Comparison of ENCODE assay signal across 15 cellular contexts in genomic region chr17:21033350-21033749, GRCh38. TPM values are rescaled to one million over a fixed set of nuclear protein-coding genes. Genes with fewer than 3 reads are reported as not detected.
DNase-seq lines count a peak whose midpoint lies in the region; ATAC-seq, FAIRE-seq and TF ChIP-seq lines count a peak whose summit lies in the region.
"Had no signal": no experiment of that assay in that cellular context is flagged by ENCODE, and none has a peak within 500 bp of the region (broad histone marks: within the 10 kb centered on the region; RNA-seq: fewer than 3 reads in every experiment).

No MANE protein-coding gene starts in this region.

- peaks cover 51% of the 10 kb centered on the region for H3K36me3 Mint-ChIP-seq in activated naive CD8-positive, alpha-beta T cell treated with anti-CD3 and anti-CD28 coated beads, Interleukin-2, amount 50 U/mL, for 24 hours (ENCODE audit: low read depth)
- peaks cover 7% of the 10 kb centered on the region for H3K36me3 Mint-ChIP-seq in mesothelial cell of epicardium

- peak overlapping the region; percentile 80 for H3K4me3 Mint-ChIP-seq in activated naive CD8-positive, alpha-beta T cell treated with anti-CD3 and anti-CD28 coated beads, Interleukin-2, amount 50 U/mL, for 24 hours
- H3K4me3 Mint-ChIP-seq in mesothelial cell of epicardium = no peak overlapping the region

- peak overlapping the region; percentile 87 for H3K27ac Mint-ChIP-seq in activated naive CD8-positive, alpha-beta T cell treated with anti-CD3 and anti-CD28 coated beads, Interleukin-2, amount 50 U/mL, for 24 hours
- peak overlapping the region; percentile 62 for H3K27ac Mint-ChIP-seq in mesothelial cell of epicardium

- no peaks in the 10 kb centered on the region for H3K27me3 Mint-ChIP-seq in activated naive CD8-positive, alpha-beta T cell treated with anti-CD3 and anti-CD28 coated beads, Interleukin-2, amount 50 U/mL, for 24 hours
- H3K27me3 Mint-ChIP-seq in mesothelial cell of epicardium (ENCODE audit: low read depth) = no peaks in the 10 kb centered on the region

- H3K36me3 ChIP-seq in ACC112 (ENCODE audit: insufficient read depth, low read length) (peaks cover 10% of the 10 kb centered on the region; the same call in 1 of the 2 replicates), H7 (replicated peaks; ENCODE audit: control insufficient read depth, insufficient read depth, low read length) (peaks cover 4% of the 10 kb centered on the region)

- TF ChIP-seq CTCF in mesothelial cell of epicardium (IDR thresholded peaks at IDR 0.05; ENCODE audit: unreplicated experiment) = no peak

- FAIRE-seq in RCC 7860 (lab: Jason Lieb, UNC) = no peak

- peaks cover 84% of the 10 kb centered on the region for H3K4me1 ChIP-seq in ACC112 (ENCODE audit: control insufficient read depth, insufficient read depth, low read length, unreplicated experiment)

- H2AFZ ChIP-seq in ACC112 (ENCODE audit: low read length, unreplicated experiment) = no peak overlapping the region

- peak; percentile 47 for ATAC-seq in activated naive CD8-positive, alpha-beta T cell treated with anti-CD3 and anti-CD28 coated beads, Interleukin-2, amount 50 U/mL, for 24 hours
- no peak for ATAC-seq in GM18870 (IDR thresholded peaks at IDR 0.05; ENCODE audit: unreplicated experiment)

- H3K27ac ChIP-seq in ACC112 (ENCODE audit: low read depth, low read length) = peak overlapping the region; percentile 31
- H3K27ac ChIP-seq: HL-60 had no signal

- peaks cover 98% of the 10 kb centered on the region for H3K79me2 ChIP-seq in ACC112 (ENCODE audit: control insufficient read depth, insufficient read depth, low read length, unreplicated experiment)

- no peaks in the 10 kb centered on the region for H3K9me3 Mint-ChIP-seq in activated naive CD8-positive, alpha-beta T cell treated with anti-CD3 and anti-CD28 coated beads, Interleukin-2, amount 50 U/mL, for 24 hours
- no peaks in the 10 kb centered on the region for H3K9me3 Mint-ChIP-seq in mesothelial cell of epicardium

- DNase-seq in H7 (peak; percentile 5), mesothelial cell of epicardium (ENCODE audit: low spot score in 2 of 2, unreplicated experiment in 2 of 2) (no peak), islet precursor cell (no peak), RCC 7860 (ENCODE audit: low spot score) (no peak), cerebellar cortex (ENCODE audit: low spot score) (no peak)
- no peak for DNase-seq in activated naive CD8-positive, alpha-beta T cell treated with anti-CD3 and anti-CD28 coated beads, Interleukin-2, amount 50 U/mL, for 24 hours
- DNase-seq: activated effector memory CD4-positive, alpha-beta T cell treated with Interleukin-2 at 50 U/mL for 16 hours; C1 segment of cervical spinal cord; effector CD4-positive, alpha-beta T cell; hippocampal formation; NCI-H1417; stimulated activated CD4-positive, alpha-beta T cell treated with anti-CD3 and anti-CD28 coated beads, Interleukin-12 subunit alpha, Interleukin-12 subunit beta, amount 100 ng/mL, for 4 hours had no signal

- peaks cover 94% of the 10 kb centered on the region for H3K4me1 Mint-ChIP-seq in activated naive CD8-positive, alpha-beta T cell treated with anti-CD3 and anti-CD28 coated beads, Interleukin-2, amount 50 U/mL, for 24 hours
- peaks cover 72% of the 10 kb centered on the region for H3K4me1 Mint-ChIP-seq in mesothelial cell of epicardium

- H3K4me3 ChIP-seq in ACC112 (ENCODE audit: low read depth, low read length) = no peak overlapping the region
- H3K4me3 ChIP-seq in H7 (ENCODE audit: insufficient read depth, low read depth, low read length) = no peak overlapping the region

- no peaks in the 10 kb centered on the region for H3K27me3 ChIP-seq in ACC112 (ENCODE audit: insufficient read depth, low read length)
- H3K27me3 ChIP-seq in H7 (ENCODE audit: control insufficient read depth, insufficient read depth, low read length) = no peaks in the 10 kb centered on the region

RNA-seq across cellular contexts. Expression of gene USP22, which starts 9.5 kb away (rescaled TPM):
- 432 and 539 TPM in 2 replicates for total RNA-seq in H7 (2014; rRNA removed; shearing (Covaris generic))
- 333 to 348 TPM (median 347 TPM) in 3 replicates for total RNA-seq in mesothelial cell of epicardium
